26 cellular contexts compared by ENCODE assay signal in genomic region chr5:153891394-153891793, GRCh38.
DNase-seq lines count a peak whose midpoint lies in the region; ATAC-seq, FAIRE-seq and TF ChIP-seq lines count a peak whose summit lies in the region.
"Had no signal": no experiment of that assay in that cellular context is flagged by ENCODE, and none has a peak within 500 bp of the region (broad histone marks: within the 10 kb centered on the region; RNA-seq: fewer than 3 reads in every experiment).

No MANE protein-coding gene starts in this region.

- DNase-seq in GM12892 (ENCODE audit: insufficient read length): no peak
- no peak for DNase-seq in NCI-H748 treated with DMSO at 0.1 percent for 48 hours (lab: John Stamatoyannopoulos, UW)
- DNase-seq in GM23248: no peak
- DNase-seq in urothelium cell line (ENCODE audit: low spot score): no peak
- no peak for DNase-seq in NCI-H2081 treated with DMSO at 0.1 percent for 48 hours (lab: John Stamatoyannopoulos, UW)
- DNase-seq: activated CD4-positive, alpha-beta T cell treated with anti-CD3 and anti-CD28 coated beads for 48 hours; activated naive CD4-positive, alpha-beta T cell treated with anti-CD3 and anti-CD28 coated beads, Interleukin-2, amount 50 U/mL, for 16 hours; cortex of kidney; endodermal cell; KG1; NCI-H146; NK-92 treated with Interleukin-12 subunit alpha and Interleukin-12 subunit beta, amount 100 ng/mL, for 24 hours; occipital lobe; stimulated activated CD4-positive, alpha-beta T cell treated with anti-CD3 and anti-CD28 coated beads, Interleukin-1b, Interleukin-23, amount 100 ng/mL, for 48 hours had no signal

- no peak overlapping the region for H3K27ac ChIP-seq in GM23248
- H3K27ac ChIP-seq: C4-2B, gastroesophageal sphincter, SJSA1, skin epidermis had no signal

- H3K4me1 ChIP-seq in GM23248 (ENCODE audit: insufficient read depth): peaks cover 8% of the 10 kb centered on the region
- H3K4me1 ChIP-seq: gastroesophageal sphincter, HAP-1, SJSA1 had no signal

- no peaks in the 10 kb centered on the region for H3K36me3 ChIP-seq in GM23248 (ENCODE audit: low read depth)
- H3K36me3 ChIP-seq: gastroesophageal sphincter, HAP-1, SJSA1 had no signal

- H3K9me2 ChIP-seq in GM23248 (ENCODE audit: insufficient read depth): no peaks in the 10 kb centered on the region

- in situ Hi-C loops in GM23248 (cut with MboI): no loop called here

- TF ChIP-seq POLR2A in GM12892 (IDR thresholded peaks at IDR 0.05; ENCODE audit: low read depth, low read length): no peak

- no peaks in the 10 kb centered on the region for H3K27me3 ChIP-seq in GM23248 (replicated peaks; ENCODE audit: insufficient read depth)
- H3K27me3 ChIP-seq: gastroesophageal sphincter, SJSA1 had no signal

- H3K4me2 ChIP-seq in GM23248 (ENCODE audit: unreplicated experiment): no peak overlapping the region

- no peak overlapping the region for H3K4me3 ChIP-seq in GM23248
- H3K4me3 ChIP-seq: gastroesophageal sphincter, HAP-1, SJSA1, skin epidermis had no signal

- ATAC-seq in GM18907 (IDR thresholded peaks at IDR 0.05; ENCODE audit: unreplicated experiment) (peak; percentile 49), HG02884 (IDR thresholded peaks at IDR 0.05; ENCODE audit: unreplicated experiment) (peak; percentile 54), HG03571 (IDR thresholded peaks at IDR 0.05; ENCODE audit: unreplicated experiment) (peak; percentile 56)
- ATAC-seq: gastroesophageal sphincter; Panc1; stimulated activated memory B cell treated with anti-CD40 and anti-IgM and Interleukin-4, amounts not matched to agents 10 μg/mL and 1 μg/mL and 100 μg/mL, for 72 hours had no signal

- H2AFZ ChIP-seq in GM23248: no peak overlapping the region

- H3K9ac ChIP-seq in GM23248: no peak overlapping the region

- no peaks in the 10 kb centered on the region for H3K9me3 ChIP-seq in GM23248 (ENCODE audit: low read depth)
- H3K9me3 ChIP-seq: gastroesophageal sphincter, HAP-1, SJSA1 had no signal

- no peaks in the 10 kb centered on the region for H3K79me2 ChIP-seq in GM23248 (ENCODE audit: insufficient read depth)

- H3F3A ChIP-seq in GM23248 (ENCODE audit: insufficient read depth): peaks cover 9% of the 10 kb centered on the region; the same call in 1 of the 2 replicates

- no peaks in the 10 kb centered on the region for H4K20me1 ChIP-seq in GM23248 (ENCODE audit: insufficient read depth)

- peak; percentile 14 for FAIRE-seq in GM12892 (lab: Jason Lieb, UNC)
- no peak for FAIRE-seq in urothelium cell line (lab: Jason Lieb, UNC)
- FAIRE-seq: D721Med, keratinocyte had no signal
